In the genomic region with DNA sequence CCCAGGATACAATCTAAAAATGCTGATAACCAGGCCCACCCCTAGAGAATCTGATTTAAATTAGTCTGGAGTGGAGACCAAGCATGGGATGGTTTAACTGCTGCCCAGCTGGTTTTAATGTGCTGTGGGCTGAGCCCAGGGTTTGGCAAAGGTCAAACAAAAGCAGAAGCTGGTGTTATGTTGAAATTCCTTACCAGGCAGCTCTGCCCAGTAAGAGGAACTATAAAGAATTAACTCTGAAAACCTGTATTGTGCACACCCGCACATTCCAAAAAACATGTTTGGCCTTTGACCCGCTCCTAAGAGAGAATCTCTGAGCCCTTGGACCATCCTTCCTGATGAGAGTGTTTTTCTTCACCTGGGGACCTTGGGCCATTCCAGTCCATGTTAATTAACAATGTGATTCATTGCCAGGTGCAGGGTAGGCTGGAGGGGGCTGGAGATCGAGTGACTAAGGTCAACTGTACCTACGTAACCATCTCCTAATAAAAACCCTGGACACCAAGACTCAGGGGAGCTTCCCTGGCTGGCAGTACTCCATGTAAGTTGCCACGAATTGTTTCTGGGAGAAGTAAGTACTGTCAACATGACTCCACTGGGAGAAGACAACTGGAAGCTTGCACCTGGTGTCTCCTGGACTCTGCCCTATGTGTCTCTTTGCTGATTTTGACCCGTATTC, we compare ENCODE assay signal across 13 cellular contexts. TPM values are rescaled to one million over a fixed set of nuclear protein-coding genes. Genes with fewer than 3 reads are reported as not detected.
A peak's percentile ranks its signal among the peaks of the same experiment; 100 is the strongest.
DNase-seq lines count a peak whose midpoint lies in the region; FAIRE-seq and TF ChIP-seq lines count a peak whose summit lies in the region.
"Had no signal": no experiment of that assay in that cellular context is flagged by ENCODE, and none has a peak within 500 bp of the region (broad histone marks: within the 10 kb centered on the region; RNA-seq: fewer than 3 reads in every experiment).

No MANE protein-coding gene starts in this region.

- POLR2A ChIA-PET in RWPE1 (lab: Yijun Ruan, JAX; ENCODE audit: low non-redundant PET): no interaction called here

- TF ChIP-seq CTCF in hepatocyte (IDR thresholded peaks at IDR 0.05; ENCODE audit: poor library complexity) (no peak), endothelial cell (IDR thresholded peaks at IDR 0.05; ENCODE audit: unreplicated experiment) (no peak), RWPE1 (conservative IDR thresholded peaks at IDR 0.05; ENCODE audit: low read depth) (no peak)

- H3K9ac ChIP-seq in subcutaneous abdominal adipose tissue (ENCODE audit: low read length in 5 of 5): peak overlapping the region in 1 of 5 donors; percentile 7
- H3K9ac ChIP-seq: parathyroid adenoma had no signal

- no peaks in the 10 kb centered on the region for H3K9me3 Mint-ChIP-seq in endothelial cell (ENCODE audit: unreplicated experiment)
- H3K9me3 Mint-ChIP-seq: activated naive CD4-positive, alpha-beta T cell treated with anti-CD3 and anti-CD28 coated beads, Interleukin-2, amount 50 U/mL, for 24 hours had no signal

- no peaks in the 10 kb centered on the region for H3K36me3 Mint-ChIP-seq in endothelial cell (ENCODE audit: low read depth, unreplicated experiment)
- H3K36me3 Mint-ChIP-seq: activated naive CD4-positive, alpha-beta T cell treated with anti-CD3 and anti-CD28 coated beads, Interleukin-2, amount 50 U/mL, for 24 hours had no signal

- in situ Hi-C loops in KBM-7 (cut with MboI; ENCODE audit: low pct_unique_long_range_greater_than_20kb, low sequenced_read_pairs): no loop called here

- H2AFZ ChIP-seq in hepatocyte: no peak overlapping the region
- H2AFZ ChIP-seq: parathyroid adenoma had no signal

- no peaks in the 10 kb centered on the region for H3K9me2 ChIP-seq in hepatocyte (replicated peaks; ENCODE audit: insufficient read depth)

- H3K27me3 Mint-ChIP-seq in endothelial cell (ENCODE audit: unreplicated experiment): peaks cover 3% of the 10 kb centered on the region
- H3K27me3 Mint-ChIP-seq: activated naive CD4-positive, alpha-beta T cell treated with anti-CD3 and anti-CD28 coated beads, Interleukin-2, amount 50 U/mL, for 24 hours had no signal

- DNase-seq in KBM-7 (peak; percentile 74), SKM-1 treated with dmso at 0.1 percent for 144 hours (lab: John Stamatoyannopoulos, UW; ENCODE audit: unreplicated experiment) (peak; percentile 94), hepatocyte (ENCODE audit: low spot score) (no peak), endothelial cell (ENCODE audit: low spot score) (no peak), RWPE1 (ENCODE audit: low spot score) (no peak), HTR-8/SVneo (ENCODE audit: insufficient read length, low spot score) (no peak)
- DNase-seq: activated CD4-positive, alpha-beta T cell treated with anti-CD3 and anti-CD28 coated beads, Interleukin-2, amount 50 U/mL, for 48 hours; NCI-H1417 treated with DMSO at 0.1 percent for 48 hours; stimulated activated naive CD8-positive, alpha-beta T cell treated with anti-CD3 and anti-CD28 coated beads, Interleukin-15, Interleukin-2, amounts not matched to agents 100 U/mL and 50 U/mL, for 24 hours had no signal

- H3K4me3 Mint-ChIP-seq in endothelial cell (ENCODE audit: unreplicated experiment): no peak overlapping the region
- H3K4me3 Mint-ChIP-seq: activated naive CD4-positive, alpha-beta T cell treated with anti-CD3 and anti-CD28 coated beads, Interleukin-2, amount 50 U/mL, for 24 hours had no signal

- H3K27ac ChIP-seq in hepatocyte (peak overlapping the region; percentile 20), subcutaneous abdominal adipose tissue (ENCODE audit: low read depth, low read length) (peak overlapping the region; percentile 79), RWPE1 (no peak overlapping the region)
- H3K27ac ChIP-seq: parathyroid adenoma had no signal

- no peaks in the 10 kb centered on the region for H4K20me1 ChIP-seq in hepatocyte (ENCODE audit: insufficient read depth, poor library complexity, severe bottlenecking)

- no peak overlapping the region for H3K4me2 ChIP-seq in hepatocyte

- H3K9me3 ChIP-seq in hepatocyte (ENCODE audit: low read depth) (no peaks in the 10 kb centered on the region), subcutaneous abdominal adipose tissue (ENCODE audit: control insufficient read depth in 5 of 5, low read length in 5 of 5) (no peaks in the 10 kb centered on the region)

- H3K36me3 ChIP-seq in hepatocyte (replicated peaks; ENCODE audit: insufficient read depth, low read depth) (no peaks in the 10 kb centered on the region), subcutaneous abdominal adipose tissue (ENCODE audit: control insufficient read depth in 5 of 5, insufficient read depth in 5 of 5, low read length in 5 of 5) (no peaks in the 10 kb centered on the region)

- WGBS in hepatocyte (ENCODE audit: low lambda C conversion rate, missing lambda C conversion rate): 84% methylated on average over 6 of the region's 6 CpGs

- H3K27ac Mint-ChIP-seq in endothelial cell (ENCODE audit: unreplicated experiment): no peak overlapping the region
- H3K27ac Mint-ChIP-seq: activated naive CD4-positive, alpha-beta T cell treated with anti-CD3 and anti-CD28 coated beads, Interleukin-2, amount 50 U/mL, for 24 hours had no signal

- FAIRE-seq in HTR-8/SVneo (lab: Jason Lieb, UNC): no peak

- H3K4me1 Mint-ChIP-seq in endothelial cell (ENCODE audit: unreplicated experiment): no peaks in the 10 kb centered on the region
- H3K4me1 Mint-ChIP-seq: activated naive CD4-positive, alpha-beta T cell treated with anti-CD3 and anti-CD28 coated beads, Interleukin-2, amount 50 U/mL, for 24 hours had no signal

- H3K27me3 ChIP-seq in hepatocyte (no peaks in the 10 kb centered on the region), subcutaneous abdominal adipose tissue (ENCODE audit: control insufficient read depth in 5 of 5, insufficient read depth in 4 of 5, low read length in 5 of 5) (no peaks in the 10 kb centered on the region)

- H3K4me3 ChIP-seq in hepatocyte: no peak overlapping the region
- H3K4me3 ChIP-seq in subcutaneous abdominal adipose tissue (ENCODE audit: low read depth in 1 of 5, low read length in 5 of 5): no peak overlapping the region

- CTCF ChIA-PET in RWPE1 (lab: Yijun Ruan, JAX): no interaction called here

- H3K4me1 ChIP-seq in hepatocyte (ENCODE audit: insufficient read depth) (peaks cover 8% of the 10 kb centered on the region), subcutaneous abdominal adipose tissue (ENCODE audit: control insufficient read depth in 5 of 5, insufficient read depth in 5 of 5, low read length in 5 of 5) (peaks cover 2 to 34% (median 31%) of the 10 kb centered on the region in 5 donors)
- H3K4me1 ChIP-seq: parathyroid adenoma had no signal

- H3K79me2 ChIP-seq in hepatocyte: no peaks in the 10 kb centered on the region
- H3K79me2 ChIP-seq: parathyroid adenoma had no signal

RNA-seq across cellular contexts. Expression of gene CCDC13, which starts 10.9 kb away (rescaled TPM):
- 0.63 TPM in 1 of 2 replicates, not detected in the other for total RNA-seq in hepatocyte
- 2.1 TPM in 1 of 2 replicates, not detected in the other for polyA plus RNA-seq in hepatocyte
- 0.41 TPM for total RNA-seq in endothelial cell (ENCODE audit: unreplicated experiment)

RNA-seq across cellular contexts. Expression of gene HIGD1A, which starts 42.1 kb away (rescaled TPM):
- total RNA-seq in hepatocyte (252 and 266 TPM in 2 replicates), endothelial cell (ENCODE audit: unreplicated experiment) (60.7 TPM)
- 212 and 218 TPM in 2 replicates for polyA plus RNA-seq in hepatocyte

RNA-seq across cellular contexts. Expression of gene ACKR2, which starts 47.1 kb away (rescaled TPM):
- 1.9 and 3.9 TPM in 2 replicates for total RNA-seq in hepatocyte
- 1.7 and 2.3 TPM in 2 replicates for polyA plus RNA-seq in hepatocyte
- 3.8 TPM for total RNA-seq in endothelial cell (ENCODE audit: unreplicated experiment)

RNA-seq across cellular contexts. Expression of gene HHATL, which starts 59.6 kb away (rescaled TPM):
- total RNA-seq in hepatocyte: not detected in 2 replicates
- not detected in 2 replicates for polyA plus RNA-seq in hepatocyte
- not detected for total RNA-seq in endothelial cell (ENCODE audit: unreplicated experiment)
- total RNA-seq: T-helper 1 cell treated with Interleukin-12 subunit alpha and Interleukin-12 subunit beta and Interleukin-4 antibody, amounts not matched to agents 30 ng/mL and 1 ng/mL, for 36 hours had no signal

Comparison
In these comparisons a context has a peak if more than half of its experiments do, and no peak if none do; other contexts are left out.
1. DNase-seq: peak in KBM-7 (single experiment) and SKM-1 treated with dmso at 0.1 percent for 144 hours (single experiment); none in hepatocyte (single experiment), endothelial cell (single experiment), RWPE1 (single experiment) and HTR-8/SVneo (single experiment).